ENCODE assay signal across 9 cellular contexts in genomic region chr12:11795192-11795909, GRCh38.
DNase-seq lines count a peak whose midpoint lies in the region; ATAC-seq and TF ChIP-seq lines count a peak whose summit lies in the region.
"Had no signal": no experiment of that assay in that cellular context is flagged by ENCODE, and none has a peak within 500 bp of the region (broad histone marks: within the 10 kb centered on the region; RNA-seq: fewer than 3 reads in every experiment).

No MANE protein-coding gene starts in this region.

- H3K4me3 ChIP-seq in ascending aorta (no peak overlapping the region), tibial artery (no peak overlapping the region), tibial nerve (no peak overlapping the region)

- DNase-seq in LHCN-M2 (ENCODE audit: low read depth) = peak; percentile 19
- DNase-seq in ascending aorta (ENCODE audit: low spot score in 2 of 2) = no peak
- DNase-seq in memory B cell (ENCODE audit: low spot score in 2 of 2) = no peak
- DNase-seq in tibial artery = no peak
- no peak for DNase-seq in midbrain (lab: John Stamatoyannopoulos, UW)
- no peak for DNase-seq in tibial nerve (ENCODE audit: low spot score in 2 of 2)
- DNase-seq: DMS79 treated with DMSO at 0.1 percent for 48 hours, NCI-H510A treated with DMSO at 0.1 percent for 48 hours had no signal

- H3K4me1 ChIP-seq in ascending aorta (peaks cover 30 to 53% of the 10 kb centered on the region in 2 donors), tibial artery (peaks cover 6 to 89% (median 55%) of the 10 kb centered on the region in 4 donors), tibial nerve (peaks cover 0 to 21% (median 6%) of the 10 kb centered on the region in 4 donors)

- H3K36me3 Mint-ChIP-seq in memory B cell = peaks cover 33% of the 10 kb centered on the region

- no peaks in the 10 kb centered on the region for H3K27me3 Mint-ChIP-seq in memory B cell

- no peak for TF ChIP-seq CTCF in ascending aorta (IDR thresholded peaks at IDR 0.05)
- TF ChIP-seq CTCF in tibial artery (IDR thresholded peaks at IDR 0.05) = no peak
- TF ChIP-seq CTCF in tibial nerve (IDR thresholded peaks at IDR 0.05) = no peak

- peaks cover 39% of the 10 kb centered on the region for H3K4me1 Mint-ChIP-seq in memory B cell

- H3K9me3 ChIP-seq in ascending aorta (no peaks in the 10 kb centered on the region), tibial artery (no peaks in the 10 kb centered on the region), tibial nerve (no peaks in the 10 kb centered on the region)

- no peak overlapping the region for H3K4me3 Mint-ChIP-seq in memory B cell

- WGBS in tibial nerve, 2 donors = 83% methylated on average over 8 of the region's 8 CpGs

- peak overlapping the region; percentile 80 to 91 for H3K27ac ChIP-seq in ascending aorta
- peak overlapping the region; percentile 79 to 81 for H3K27ac ChIP-seq in tibial artery
- H3K27ac ChIP-seq in tibial nerve = peak overlapping the region in 1 of 4 donors; percentile 28

- H3K27ac Mint-ChIP-seq in memory B cell = peak overlapping the region; percentile 35

- TF ChIP-seq EP300 in tibial nerve (IDR thresholded peaks at IDR 0.05) = no peak

- H3K36me3 ChIP-seq in ascending aorta = no peaks in the 10 kb centered on the region
- peaks cover 0 to 3% (median 0%) of the 10 kb centered on the region in 3 donors for H3K36me3 ChIP-seq in tibial artery
- H3K36me3 ChIP-seq in tibial nerve = no peaks in the 10 kb centered on the region

- H3K27me3 ChIP-seq in ascending aorta (no peaks in the 10 kb centered on the region), tibial artery (no peaks in the 10 kb centered on the region), tibial nerve (no peaks in the 10 kb centered on the region)

- H3K9me3 Mint-ChIP-seq in memory B cell = no peaks in the 10 kb centered on the region

- ATAC-seq in memory B cell (ENCODE audit: low read depth) (no peak), GM21825 (IDR thresholded peaks at IDR 0.05; ENCODE audit: unreplicated experiment) (no peak)

- no peak for TF ChIP-seq POLR2A in tibial nerve (IDR thresholded peaks at IDR 0.05)

- intact Hi-C loops in ascending aorta (cut with DNase I) (loop anchor here (5.0 to 10.0 kb wide), 3 partner anchors 37 to 141 kb away; no protein-coding TSS in a partner anchor), tibial artery (cut with DNase I; ENCODE audit: low total_unique reads) (no loop called here)
